Comparison of ENCODE assay signal across 17 cellular contexts in the genomic region with DNA sequence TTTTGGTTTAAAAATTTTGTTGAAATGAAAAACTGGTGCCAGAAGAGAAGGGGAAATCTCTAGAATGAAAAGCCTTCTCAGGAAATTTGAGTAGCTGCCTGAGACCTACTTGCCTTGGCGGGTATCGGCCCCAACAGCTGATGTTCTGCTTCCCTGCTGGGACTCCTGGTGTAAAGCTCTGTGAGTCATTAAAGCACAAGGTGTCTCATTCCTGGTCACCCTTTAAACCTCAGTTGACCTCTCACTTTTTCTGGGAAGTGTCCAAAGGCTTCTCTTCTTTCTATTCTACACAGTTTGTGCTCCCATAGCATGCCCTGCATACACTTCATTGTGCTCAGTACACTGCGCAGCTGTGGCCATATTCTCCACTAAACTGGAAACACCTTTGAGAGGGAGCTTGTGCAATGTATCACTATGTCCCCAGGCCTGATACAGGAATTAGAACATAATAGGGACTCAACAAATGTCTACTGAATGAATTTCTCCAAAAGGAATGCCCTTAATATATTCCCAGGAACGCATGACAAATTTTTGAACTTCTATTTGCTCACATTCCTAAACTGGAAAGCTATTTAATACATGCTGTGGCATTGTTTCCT.
DNase-seq lines count a peak whose midpoint lies in the region; ATAC-seq and TF ChIP-seq lines count a peak whose summit lies in the region.
"Had no signal": no experiment of that assay in that cellular context is flagged by ENCODE, and none has a peak within 500 bp of the region (broad histone marks: within the 10 kb centered on the region; RNA-seq: fewer than 3 reads in every experiment).

No MANE protein-coding gene starts in this region.

- no peak for TF ChIP-seq RAD21 in Ishikawa (IDR thresholded peaks at IDR 0.05; ENCODE audit: low read depth)

- peak; percentile 80 for TF ChIP-seq EP300 in Ishikawa (IDR thresholded peaks at IDR 0.05; ENCODE audit: borderline replicate concordance)

- ATAC-seq in HG02642 (IDR thresholded peaks at IDR 0.05; ENCODE audit: poor library complexity, unreplicated experiment) = no peak
- ATAC-seq: A549 had no signal

- DNase-seq in Caki2 (ENCODE audit: low read depth) (peak; percentile 64), iPS-NIHi11 (ENCODE audit: low spot score) (peak; percentile 35), renal cortical epithelial cell (ENCODE audit: low read depth) (peak; percentile 74), iPS-NIHi7 (ENCODE audit: extremely low spot score) (no peak), NOMO-1 treated with DMSO at 0.1 percent for 48 hours (lab: John Stamatoyannopoulos, UW; ENCODE audit: unreplicated experiment) (no peak)
- DNase-seq in activated T-cell treated with anti-CD3 and anti-CD28 coated beads, Interleukin-2, amount 50 U/mL, for 48 hours = no peak
- DNase-seq: Caco-2; CD4-positive, alpha-beta T cell; DND-41; GM23248; IMR-90; NCI-H1417 treated with DMSO at 0.1 percent for 48 hours; NCI-H187; NCI-H2107 had no signal

- in situ Hi-C loops in Caki2 (cut with HindIII; ENCODE audit: low pct_unique_long_range_greater_than_20kb, low sequenced_read_pairs) = no loop called here

TF ChIP-seq in Ishikawa, 13 proteins besides CTCF, POLR2A, EP300 and RAD21:
- 0 out of 2 replicates have a peak, but pooled peaks have one; percentile 51 for TF ChIP-seq YY1 (IDR thresholded peaks at IDR 0.05; ENCODE audit: low read depth)
- no peak for TF ChIP-seq EGR1 (IDR thresholded peaks at IDR 0.05)
- TF ChIP-seq, protein P1, sequence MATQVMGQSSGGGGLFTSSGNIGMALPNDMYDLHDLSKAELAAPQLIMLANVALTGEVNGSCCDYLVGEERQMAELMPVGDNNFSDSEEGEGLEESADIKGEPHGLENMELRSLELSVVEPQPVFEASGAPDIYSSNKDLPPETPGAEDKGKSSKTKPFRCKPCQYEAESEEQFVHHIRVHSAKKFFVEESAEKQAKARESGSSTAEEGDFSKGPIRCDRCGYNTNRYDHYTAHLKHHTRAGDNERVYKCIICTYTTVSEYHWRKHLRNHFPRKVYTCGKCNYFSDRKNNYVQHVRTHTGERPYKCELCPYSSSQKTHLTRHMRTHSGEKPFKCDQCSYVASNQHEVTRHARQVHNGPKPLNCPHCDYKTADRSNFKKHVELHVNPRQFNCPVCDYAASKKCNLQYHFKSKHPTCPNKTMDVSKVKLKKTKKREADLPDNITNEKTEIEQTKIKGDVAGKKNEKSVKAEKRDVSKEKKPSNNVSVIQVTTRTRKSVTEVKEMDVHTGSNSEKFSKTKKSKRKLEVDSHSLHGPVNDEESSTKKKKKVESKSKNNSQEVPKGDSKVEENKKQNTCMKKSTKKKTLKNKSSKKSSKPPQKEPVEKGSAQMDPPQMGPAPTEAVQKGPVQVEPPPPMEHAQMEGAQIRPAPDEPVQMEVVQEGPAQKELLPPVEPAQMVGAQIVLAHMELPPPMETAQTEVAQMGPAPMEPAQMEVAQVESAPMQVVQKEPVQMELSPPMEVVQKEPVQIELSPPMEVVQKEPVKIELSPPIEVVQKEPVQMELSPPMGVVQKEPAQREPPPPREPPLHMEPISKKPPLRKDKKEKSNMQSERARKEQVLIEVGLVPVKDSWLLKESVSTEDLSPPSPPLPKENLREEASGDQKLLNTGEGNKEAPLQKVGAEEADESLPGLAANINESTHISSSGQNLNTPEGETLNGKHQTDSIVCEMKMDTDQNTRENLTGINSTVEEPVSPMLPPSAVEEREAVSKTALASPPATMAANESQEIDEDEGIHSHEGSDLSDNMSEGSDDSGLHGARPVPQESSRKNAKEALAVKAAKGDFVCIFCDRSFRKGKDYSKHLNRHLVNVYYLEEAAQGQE (IDR thresholded peaks at IDR 0.05; ENCODE audit: low read depth) = no peak
- TF ChIP-seq, protein P2, sequence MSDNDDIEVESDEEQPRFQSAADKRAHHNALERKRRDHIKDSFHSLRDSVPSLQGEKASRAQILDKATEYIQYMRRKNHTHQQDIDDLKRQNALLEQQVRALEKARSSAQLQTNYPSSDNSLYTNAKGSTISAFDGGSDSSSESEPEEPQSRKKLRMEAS (IDR thresholded peaks at IDR 0.05) = peak; percentile 27; the same call in 1 of the 2 replicates
- TF ChIP-seq CEBPB (IDR thresholded peaks at IDR 0.05) = peak; percentile 77
- peak; percentile 58; the same call in 1 of the 2 replicates for TF ChIP-seq FOXM1 (IDR thresholded peaks at IDR 0.05; ENCODE audit: borderline replicate concordance, low read depth)
- TF ChIP-seq TCF12 (IDR thresholded peaks at IDR 0.05; ENCODE audit: low read depth) = peak; percentile 79
- TF ChIP-seq TEAD4 (IDR thresholded peaks at IDR 0.05) = peak; percentile 64
- peak; percentile 72; the same call in 1 of the 2 replicates for TF ChIP-seq NFIC (IDR thresholded peaks at IDR 0.05)
- no peak for TF ChIP-seq CREB1 (IDR thresholded peaks at IDR 0.05; ENCODE audit: low read depth)
- TF ChIP-seq TAF1 (IDR thresholded peaks at IDR 0.05; ENCODE audit: low read depth) = no peak
- TF ChIP-seq, protein P3, sequence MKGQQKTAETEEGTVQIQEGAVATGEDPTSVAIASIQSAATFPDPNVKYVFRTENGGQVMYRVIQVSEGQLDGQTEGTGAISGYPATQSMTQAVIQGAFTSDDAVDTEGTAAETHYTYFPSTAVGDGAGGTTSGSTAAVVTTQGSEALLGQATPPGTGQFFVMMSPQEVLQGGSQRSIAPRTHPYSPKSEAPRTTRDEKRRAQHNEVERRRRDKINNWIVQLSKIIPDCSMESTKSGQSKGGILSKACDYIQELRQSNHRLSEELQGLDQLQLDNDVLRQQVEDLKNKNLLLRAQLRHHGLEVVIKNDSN (IDR thresholded peaks at IDR 0.05) = no peak
- TF ChIP-seq ZBTB7A (IDR thresholded peaks at IDR 0.05; ENCODE audit: low read depth) = no peak

Comparison
In these comparisons a context has a peak if more than half of its experiments do, and no peak if none do; other contexts are left out.
1. DNase-seq: peak in Caki2 (single experiment), iPS-NIHi11 (single experiment) and renal cortical epithelial cell (single experiment); none in iPS-NIHi7 (single experiment), NOMO-1 treated with DMSO at 0.1 percent for 48 hours (single experiment) and activated T-cell treated with anti-CD3 and anti-CD28 coated beads, Interleukin-2, amount 50 U/mL, for 48 hours (0 of 2).